1 cellular context compared by ENCODE assay signal in the genomic region with DNA sequence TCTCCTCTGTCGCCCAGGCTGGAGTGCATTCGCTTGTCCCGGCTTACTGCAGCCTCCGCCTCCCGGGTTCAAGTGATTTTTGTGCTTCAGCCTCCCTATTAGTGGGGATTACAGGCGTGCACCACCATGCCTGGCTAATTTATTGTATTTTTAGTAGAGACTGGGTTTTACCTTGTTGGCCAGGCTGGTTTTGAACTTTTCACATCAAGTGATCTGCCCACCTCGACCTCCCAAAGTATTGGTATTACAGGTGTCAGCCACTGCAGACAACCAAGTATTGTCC.
TF ChIP-seq lines count a peak whose summit lies in the region.

No MANE protein-coding gene starts in this region.

TF ChIP-seq in GM23338, 12 proteins besides CTCF, POLR2A, EP300 and RAD21 (continued from another document):
- TF ChIP-seq, protein P1, sequence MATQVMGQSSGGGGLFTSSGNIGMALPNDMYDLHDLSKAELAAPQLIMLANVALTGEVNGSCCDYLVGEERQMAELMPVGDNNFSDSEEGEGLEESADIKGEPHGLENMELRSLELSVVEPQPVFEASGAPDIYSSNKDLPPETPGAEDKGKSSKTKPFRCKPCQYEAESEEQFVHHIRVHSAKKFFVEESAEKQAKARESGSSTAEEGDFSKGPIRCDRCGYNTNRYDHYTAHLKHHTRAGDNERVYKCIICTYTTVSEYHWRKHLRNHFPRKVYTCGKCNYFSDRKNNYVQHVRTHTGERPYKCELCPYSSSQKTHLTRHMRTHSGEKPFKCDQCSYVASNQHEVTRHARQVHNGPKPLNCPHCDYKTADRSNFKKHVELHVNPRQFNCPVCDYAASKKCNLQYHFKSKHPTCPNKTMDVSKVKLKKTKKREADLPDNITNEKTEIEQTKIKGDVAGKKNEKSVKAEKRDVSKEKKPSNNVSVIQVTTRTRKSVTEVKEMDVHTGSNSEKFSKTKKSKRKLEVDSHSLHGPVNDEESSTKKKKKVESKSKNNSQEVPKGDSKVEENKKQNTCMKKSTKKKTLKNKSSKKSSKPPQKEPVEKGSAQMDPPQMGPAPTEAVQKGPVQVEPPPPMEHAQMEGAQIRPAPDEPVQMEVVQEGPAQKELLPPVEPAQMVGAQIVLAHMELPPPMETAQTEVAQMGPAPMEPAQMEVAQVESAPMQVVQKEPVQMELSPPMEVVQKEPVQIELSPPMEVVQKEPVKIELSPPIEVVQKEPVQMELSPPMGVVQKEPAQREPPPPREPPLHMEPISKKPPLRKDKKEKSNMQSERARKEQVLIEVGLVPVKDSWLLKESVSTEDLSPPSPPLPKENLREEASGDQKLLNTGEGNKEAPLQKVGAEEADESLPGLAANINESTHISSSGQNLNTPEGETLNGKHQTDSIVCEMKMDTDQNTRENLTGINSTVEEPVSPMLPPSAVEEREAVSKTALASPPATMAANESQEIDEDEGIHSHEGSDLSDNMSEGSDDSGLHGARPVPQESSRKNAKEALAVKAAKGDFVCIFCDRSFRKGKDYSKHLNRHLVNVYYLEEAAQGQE (IDR thresholded peaks at IDR 0.05; ENCODE audit: unreplicated experiment) = no peak
TF ChIP-seq in GM23338: peak in this region for 0.
